ENCODE assay signal across 8 cellular contexts in the genomic region with DNA sequence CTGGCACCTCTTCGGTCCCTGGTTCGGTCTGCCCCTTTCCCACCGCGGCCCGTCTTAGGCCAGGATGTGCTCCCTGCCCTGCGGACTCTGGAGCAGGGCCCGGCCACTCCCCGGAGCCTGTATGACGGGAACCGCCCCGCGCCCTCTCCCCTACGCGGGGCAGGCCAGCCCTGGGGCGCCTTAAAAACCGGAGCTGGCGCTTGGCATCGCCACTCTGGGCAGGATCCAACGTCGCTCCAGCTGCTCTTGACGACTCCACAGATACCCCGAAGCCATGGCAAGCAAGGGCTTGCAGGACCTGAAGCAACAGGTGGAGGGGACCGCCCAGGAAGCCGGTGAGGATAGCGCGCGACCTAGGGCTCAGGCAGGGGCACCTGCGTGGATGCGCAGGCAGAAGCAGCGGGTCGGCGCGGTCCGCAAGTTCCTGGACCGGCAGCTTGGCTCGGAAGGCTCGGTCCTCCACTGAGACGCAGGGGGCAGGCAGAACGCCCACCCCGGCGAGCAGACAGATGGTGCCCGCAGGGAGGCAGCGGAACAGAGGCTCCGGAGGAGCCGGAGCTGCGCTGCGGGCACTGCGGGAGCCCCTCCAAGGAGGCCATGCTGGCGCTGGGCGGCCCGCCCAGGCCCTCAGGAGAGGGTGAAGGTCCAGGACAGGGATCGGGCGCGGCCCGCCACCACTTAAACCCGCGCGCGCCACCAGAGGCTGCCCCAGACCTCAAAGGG. TPM values are rescaled to one million over a fixed set of nuclear protein-coding genes. Genes with fewer than 3 reads are reported as not detected.
DNase-seq lines count a peak whose midpoint lies in the region; ATAC-seq, FAIRE-seq and TF ChIP-seq lines count a peak whose summit lies in the region.

A gene (plus strand): TSS at position 212 of the 723 bp plus-strand sequence. CDS start 63 bp downstream, at position 275.

- ATAC-seq in HCT116 = peak; percentile 15; the same call in 1 of the 2 replicates
- ATAC-seq in stimulated activated naive B cell treated with anti-CD40 and anti-IgM and Interleukin-4, amounts not matched to agents 10 μg/mL and 1 μg/mL and 100 μg/mL, for 72 hours (replicated peaks) = no peak
- ATAC-seq in HG02623 (IDR thresholded peaks at IDR 0.05; ENCODE audit: unreplicated experiment) = no peak

- H3K4me1 Mint-ChIP-seq in stimulated activated naive B cell treated with anti-CD40 and anti-IgM and Interleukin-4, amounts not matched to agents 10 μg/mL and 1 μg/mL and 100 μg/mL, for 72 hours = peaks cover 28 to 41% of the 10 kb centered on the region in 2 donors

- H3K9ac ChIP-seq in HCT116 (ENCODE audit: low read length) (peak within 1 kb of the TSS; percentile 98), iPS-15b (ENCODE audit: low read depth, low read length) (peak within 1 kb of the TSS; percentile 37)

- no peaks in the 10 kb centered on the region for H3K9me2 ChIP-seq in HCT116 (ENCODE audit: insufficient read depth)

- RAD21 ChIA-PET in HCT116 (lab: Charles Lee; ENCODE audit: low non-redundant PET in 1 of 2, low total read pairs in 2 of 2, uncharacterized antibody in 2 of 2, unreplicated experiment in 2 of 2) = no interaction called here

- no peak within 1 kb of the TSS for H2AFZ ChIP-seq in HCT116 (ENCODE audit: low read depth, low read length, poor library complexity, severe bottlenecking)

- TF ChIP-seq POLR2A in HCT116 (IDR thresholded peaks at IDR 0.05; ENCODE audit: borderline replicate concordance, extremely low read depth, insufficient read depth, insufficient read length) (no peak), adrenal gland (IDR thresholded peaks at IDR 0.05) (peak in 1 of 2 donors; percentile 19)

- peaks cover 35% of the 10 kb centered on the region for H3K79me2 ChIP-seq in HCT116 (ENCODE audit: insufficient read depth, low read length)

- WGBS in adrenal gland, 4 donors = 45 to 57% (median 53%) methylated on average over 4 to 59 of the region's 59 CpGs

- no peak for FAIRE-seq in GM19239 (lab: Jason Lieb, UNC)

- H3K36me3 Mint-ChIP-seq in stimulated activated naive B cell treated with anti-CD40 and anti-IgM and Interleukin-4, amounts not matched to agents 10 μg/mL and 1 μg/mL and 100 μg/mL, for 72 hours = no peaks in the 10 kb centered on the region

- H3K9me3 Mint-ChIP-seq in stimulated activated naive B cell treated with anti-CD40 and anti-IgM and Interleukin-4, amounts not matched to agents 10 μg/mL and 1 μg/mL and 100 μg/mL, for 72 hours = no peaks in the 10 kb centered on the region

- POLR2A ChIA-PET in HCT116 (lab: Charles Lee) = interaction anchor here (0.6 to 5.8 kb wide), 7 partner anchors 9 to 130 kb away, joined by 3 to 58 read pairs (median 5); a partner anchor contains a TSS

- H3K27me3 ChIP-seq in HCT116 (ENCODE audit: insufficient read depth, low read length) (no peaks in the 10 kb centered on the region), adrenal gland (no peaks in the 10 kb centered on the region), iPS-15b (ENCODE audit: control insufficient read depth, insufficient read depth, low read length) (peaks cover 15% of the 10 kb centered on the region)

- peak within 1 kb of the TSS; percentile 90 for H3K4me2 ChIP-seq in HCT116 (ENCODE audit: low read length)

- peak; percentile 51 for DNase-seq in HCT116 (ENCODE audit: low read depth, low spot score)
- peak in 5 of 7 donors; percentile 22 to 60 (median 42) for DNase-seq in adrenal gland
- no peak for DNase-seq in stimulated activated naive B cell treated with anti-CD40 and anti-IgM and Interleukin-4, amounts not matched to agents 10 μg/mL and 1 μg/mL and 100 μg/mL, for 72 hours
- no peak for DNase-seq in GM19239 (ENCODE audit: insufficient read length, low spot score)
- no peak for DNase-seq in stimulated activated naive CD4-positive, alpha-beta T cell treated with Interleukin-2 at 50 U/mL for 16 hours (lab: John Stamatoyannopoulos, UW)
- no peak for DNase-seq in activated CD4-positive, CD25-positive, alpha-beta regulatory T cell (lab: John Stamatoyannopoulos, UW)

- no peaks in the 10 kb centered on the region for H4K20me1 ChIP-seq in HCT116 (ENCODE audit: insufficient read depth)

- CTCF ChIA-PET in HCT116 (lab: Charles Lee) = interaction anchor here (0.8 to 4.3 kb wide), 3 partner anchors 9 to 124 kb away, joined by 3 to 36 read pairs (median 3); a partner anchor contains a TSS

- peak within 1 kb of the TSS in 1 of 2 donors; percentile 50 for H3K4me3 Mint-ChIP-seq in stimulated activated naive B cell treated with anti-CD40 and anti-IgM and Interleukin-4, amounts not matched to agents 10 μg/mL and 1 μg/mL and 100 μg/mL, for 72 hours

- H3K4me1 ChIP-seq in HCT116 (ENCODE audit: control insufficient read depth in 1 of 2, insufficient read depth in 2 of 2, low read length in 2 of 2) (peaks cover 54 to 89% of the 10 kb centered on the region in 2 experiments), adrenal gland (replicated peaks in 1 of 2) (peaks cover 33 to 55% of the 10 kb centered on the region in 2 donors), iPS-15b (ENCODE audit: control insufficient read depth, insufficient read depth, low read length) (peaks cover 13% of the 10 kb centered on the region)

- no peak for TF ChIP-seq RAD21 in HCT116 (IDR thresholded peaks at IDR 0.05; ENCODE audit: low read depth)

- H3K4me3 ChIP-seq in HCT116 (replicated peaks in 1 of 2; ENCODE audit: low read depth in 1 of 2, low read length in 2 of 2) (peak within 1 kb of the TSS; percentile 70 to 79), adrenal gland (peak within 1 kb of the TSS in 1 of 4 donors; percentile 74), iPS-15b (ENCODE audit: low read depth, low read length) (no peak within 1 kb of the TSS)

- peak within 1 kb of the TSS; percentile 25 for H3K27ac Mint-ChIP-seq in stimulated activated naive B cell treated with anti-CD40 and anti-IgM and Interleukin-4, amounts not matched to agents 10 μg/mL and 1 μg/mL and 100 μg/mL, for 72 hours

- no peak for TF ChIP-seq CTCF in HCT116 (IDR thresholded peaks at IDR 0.05 in 2 of 3, conservative IDR thresholded peaks at IDR 0.05 in 1 of 3; ENCODE audit: borderline replicate concordance in 1 of 3, insufficient read depth in 1 of 3, low read depth in 2 of 3, low read length in 2 of 3)
- TF ChIP-seq CTCF in adrenal gland (IDR thresholded peaks at IDR 0.05) = no peak

- H3K27me3 Mint-ChIP-seq in stimulated activated naive B cell treated with anti-CD40 and anti-IgM and Interleukin-4, amounts not matched to agents 10 μg/mL and 1 μg/mL and 100 μg/mL, for 72 hours = peaks cover 10 to 16% of the 10 kb centered on the region in 2 donors

- BruUV-seq in HCT116 (replicated peaks; lab: Mats Ljungman, UMichigan) = no TSS peak

- H3K27ac ChIP-seq in HCT116 (ENCODE audit: low read depth, low read length) (peak within 1 kb of the TSS; percentile 95), adrenal gland (peak within 1 kb of the TSS in 3 of 5 donors; percentile 96 to 98 (median 97))

- 0 out of 4 replicates have a peak, but pooled peaks cover 0 to 5% of the 10 kb centered on the region in 2 experiments for H3K36me3 ChIP-seq in HCT116 (ENCODE audit: control insufficient read depth in 1 of 2, insufficient read depth in 2 of 2, low read length in 2 of 2)
- H3K36me3 ChIP-seq in adrenal gland (replicated peaks in 1 of 2) = no peaks in the 10 kb centered on the region
- H3K36me3 ChIP-seq in iPS-15b (ENCODE audit: control insufficient read depth, insufficient read depth, low read length) = no peaks in the 10 kb centered on the region

- intact Hi-C loops in HCT116 (cut with micrococcal nuclease) (no loop called here), adrenal gland (cut with DNase I) (no loop called here)

- no peaks in the 10 kb centered on the region for H3K9me3 ChIP-seq in HCT116 (ENCODE audit: control insufficient read depth in 1 of 2, insufficient read depth in 1 of 2, low read depth in 1 of 2, low read length in 2 of 2)
- no peaks in the 10 kb centered on the region for H3K9me3 ChIP-seq in adrenal gland (replicated peaks in 1 of 3)
- H3K9me3 ChIP-seq in iPS-15b (ENCODE audit: control insufficient read depth, insufficient read depth, low read length) = no peaks in the 10 kb centered on the region

TF ChIP-seq in HCT116, 20 proteins besides CTCF, POLR2A, EP300 and RAD21 (continues in another document):
- TF ChIP-seq, protein P1, sequence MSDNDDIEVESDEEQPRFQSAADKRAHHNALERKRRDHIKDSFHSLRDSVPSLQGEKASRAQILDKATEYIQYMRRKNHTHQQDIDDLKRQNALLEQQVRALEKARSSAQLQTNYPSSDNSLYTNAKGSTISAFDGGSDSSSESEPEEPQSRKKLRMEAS (IDR thresholded peaks at IDR 0.05) = no peak
- TF ChIP-seq ZFX (IDR thresholded peaks at IDR 0.05) (no peak; the same call in 1 of the 2 replicates), EZH2phosphoT487 (IDR thresholded peaks at IDR 0.05; ENCODE audit: borderline replicate concordance) (no peak), SRF (IDR thresholded peaks at IDR 0.05; ENCODE audit: low read depth) (no peak), EGR1 (IDR thresholded peaks at IDR 0.05; ENCODE audit: low read depth) (no peak)
- TF ChIP-seq, protein P2, sequence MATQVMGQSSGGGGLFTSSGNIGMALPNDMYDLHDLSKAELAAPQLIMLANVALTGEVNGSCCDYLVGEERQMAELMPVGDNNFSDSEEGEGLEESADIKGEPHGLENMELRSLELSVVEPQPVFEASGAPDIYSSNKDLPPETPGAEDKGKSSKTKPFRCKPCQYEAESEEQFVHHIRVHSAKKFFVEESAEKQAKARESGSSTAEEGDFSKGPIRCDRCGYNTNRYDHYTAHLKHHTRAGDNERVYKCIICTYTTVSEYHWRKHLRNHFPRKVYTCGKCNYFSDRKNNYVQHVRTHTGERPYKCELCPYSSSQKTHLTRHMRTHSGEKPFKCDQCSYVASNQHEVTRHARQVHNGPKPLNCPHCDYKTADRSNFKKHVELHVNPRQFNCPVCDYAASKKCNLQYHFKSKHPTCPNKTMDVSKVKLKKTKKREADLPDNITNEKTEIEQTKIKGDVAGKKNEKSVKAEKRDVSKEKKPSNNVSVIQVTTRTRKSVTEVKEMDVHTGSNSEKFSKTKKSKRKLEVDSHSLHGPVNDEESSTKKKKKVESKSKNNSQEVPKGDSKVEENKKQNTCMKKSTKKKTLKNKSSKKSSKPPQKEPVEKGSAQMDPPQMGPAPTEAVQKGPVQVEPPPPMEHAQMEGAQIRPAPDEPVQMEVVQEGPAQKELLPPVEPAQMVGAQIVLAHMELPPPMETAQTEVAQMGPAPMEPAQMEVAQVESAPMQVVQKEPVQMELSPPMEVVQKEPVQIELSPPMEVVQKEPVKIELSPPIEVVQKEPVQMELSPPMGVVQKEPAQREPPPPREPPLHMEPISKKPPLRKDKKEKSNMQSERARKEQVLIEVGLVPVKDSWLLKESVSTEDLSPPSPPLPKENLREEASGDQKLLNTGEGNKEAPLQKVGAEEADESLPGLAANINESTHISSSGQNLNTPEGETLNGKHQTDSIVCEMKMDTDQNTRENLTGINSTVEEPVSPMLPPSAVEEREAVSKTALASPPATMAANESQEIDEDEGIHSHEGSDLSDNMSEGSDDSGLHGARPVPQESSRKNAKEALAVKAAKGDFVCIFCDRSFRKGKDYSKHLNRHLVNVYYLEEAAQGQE (IDR thresholded peaks at IDR 0.05; ENCODE audit: low read depth) = no peak

RNA-seq across cellular contexts. Expression of the gene that starts here (rescaled TPM):
- 448 TPM for total RNA-seq in HCT116 (2021; ENCODE audit: unreplicated experiment)
- 582 and 667 TPM in 2 replicates for polyA plus RNA-seq in HCT116 (2012)
- 10 to 100 TPM; 15.3 to 38.1 (median 22.6) TPM for total RNA-seq in adrenal gland
- polyA plus RNA-seq in adrenal gland = 100 to 1,000 TPM in 1 of 3 donors, 10 to 100 TPM in 1, 1 to 10 TPM in 1; 6.6 to 592 (median 52.2) TPM

Comparison
In these comparisons a context has a peak if more than half of its experiments do, and no peak if none do; other contexts are left out.
1. RNA of the gene that starts here (total RNA-seq): 448 TPM in HCT116 (single experiment); 15.3 to 38.1 TPM in adrenal gland; every median in the first group is over 10 times any median in the second.
2. DNase-seq: peak in HCT116 (single experiment) and adrenal gland (5 of 7); none in stimulated activated naive B cell treated with anti-CD40 and anti-IgM and Interleukin-4, amounts not matched to agents 10 μg/mL and 1 μg/mL and 100 μg/mL, for 72 hours (single experiment), GM19239 (single experiment), stimulated activated naive CD4-positive, alpha-beta T cell treated with Interleukin-2 at 50 U/mL for 16 hours (single experiment) and activated CD4-positive, CD25-positive, alpha-beta regulatory T cell (0 of 4).